29 cellular contexts compared by ENCODE assay signal in the genomic region with DNA sequence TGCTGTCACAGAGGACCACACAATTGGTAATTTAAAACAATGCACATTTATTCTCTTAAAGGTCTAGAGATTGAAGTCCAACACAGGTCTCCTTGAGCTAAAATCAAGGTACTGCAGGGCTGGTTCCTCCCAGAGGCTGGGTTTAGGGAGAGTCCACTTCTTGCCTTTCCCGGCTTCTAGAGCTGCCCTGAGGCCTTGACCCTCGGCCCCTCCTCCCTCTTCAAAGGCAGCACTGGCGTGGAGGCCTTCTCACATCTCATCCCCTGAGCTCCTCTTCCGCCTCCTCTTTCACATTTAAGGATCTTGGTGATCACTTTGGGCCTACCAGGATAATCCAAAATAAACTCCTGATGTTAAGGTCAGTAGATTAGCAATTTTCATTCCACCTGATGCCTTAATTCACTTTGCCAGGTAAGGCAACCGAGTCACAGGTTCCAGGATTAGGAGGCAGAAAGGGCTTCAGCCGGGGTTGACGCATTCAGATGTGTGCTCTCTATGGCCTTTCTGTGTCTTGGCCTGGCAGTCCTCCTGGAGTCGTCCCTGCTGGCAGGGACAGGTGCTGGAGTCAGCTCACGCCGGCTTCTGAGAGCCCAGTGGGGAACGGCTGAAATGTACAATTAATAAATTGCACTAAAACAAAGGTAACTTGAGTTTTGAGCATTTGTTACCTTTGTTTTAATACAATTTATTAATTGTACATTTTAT.
DNase-seq lines count a peak whose midpoint lies in the region; ATAC-seq, FAIRE-seq and TF ChIP-seq lines count a peak whose summit lies in the region.
"Had no signal": no experiment of that assay in that cellular context is flagged by ENCODE, and none has a peak within 500 bp of the region (broad histone marks: within the 10 kb centered on the region; RNA-seq: fewer than 3 reads in every experiment).

No MANE protein-coding gene starts in this region.

- no peak overlapping the region for H2BK15ac ChIP-seq in H1 (ENCODE audit: low read length)

- no peak for ATAC-seq in natural killer cell
- ATAC-seq in natural killer cell treated with Interleukin-12 subunit alpha and Interleukin-12 subunit beta and Interleukin-15 and Interleukin-18, amount 100 ng/mL, for 72 hours = no peak
- ATAC-seq in HG03097 (IDR thresholded peaks at IDR 0.05; ENCODE audit: low FRiP score, unreplicated experiment) = no peak
- ATAC-seq: PC-3; SK-N-SH treated with all-trans-retinoic acid at 6 μM for 48 hours; stimulated activated effector memory CD8-positive, alpha-beta T cell treated with anti-CD3 and anti-CD28 coated beads, Interleukin-12 subunit alpha, Interleukin-12 subunit beta, amount 100 ng/mL, for 72 hours had no signal

- no peaks in the 10 kb centered on the region for H3K27me3 ChIP-seq in H1 (replicated peaks in 1 of 4; ENCODE audit: control insufficient read depth in 3 of 4, extremely low read depth in 1 of 4, insufficient read depth in 3 of 4, low read length in 3 of 4)
- H3K27me3 ChIP-seq: MG63, right lobe of liver had no signal

- H3K4me3 Mint-ChIP-seq in natural killer cell = no peak overlapping the region
- no peak overlapping the region for H3K4me3 Mint-ChIP-seq in natural killer cell treated with Interleukin-12 subunit alpha and Interleukin-12 subunit beta and Interleukin-15 and Interleukin-18, amount 100 ng/mL, for 72 hours
- no peak overlapping the region for H3K4me3 Mint-ChIP-seq in osteocyte (ENCODE audit: unreplicated experiment)
- H3K4me3 Mint-ChIP-seq: activated naive CD4-positive, alpha-beta T cell treated with anti-CD3 and anti-CD28 coated beads for 36 hours; CD4-positive, alpha-beta T cell; stimulated activated effector memory CD8-positive, alpha-beta T cell treated with anti-CD3 and anti-CD28 coated beads, Interleukin-12 subunit alpha, Interleukin-12 subunit beta, amount 100 ng/mL, for 72 hours; T-helper 1 cell treated with Interleukin-12 subunit alpha and Interleukin-12 subunit beta and Interleukin-4 antibody, amounts not matched to agents 30 μg/mL and 1 μg/mL, for 36 hours had no signal

- 0 out of 2 replicates have a peak overlapping the region, but pooled peaks have one; percentile 53 for H2AK5ac ChIP-seq in H1 (ENCODE audit: low read depth, low read length)

- no peaks in the 10 kb centered on the region for H3K9me3 Mint-ChIP-seq in natural killer cell
- H3K9me3 Mint-ChIP-seq in natural killer cell treated with Interleukin-12 subunit alpha and Interleukin-12 subunit beta and Interleukin-15 and Interleukin-18, amount 100 ng/mL, for 72 hours = no peaks in the 10 kb centered on the region
- H3K9me3 Mint-ChIP-seq in osteocyte (ENCODE audit: unreplicated experiment) = no peaks in the 10 kb centered on the region
- H3K9me3 Mint-ChIP-seq: activated naive CD4-positive, alpha-beta T cell treated with anti-CD3 and anti-CD28 coated beads for 36 hours; CD4-positive, alpha-beta T cell; stimulated activated effector memory CD8-positive, alpha-beta T cell treated with anti-CD3 and anti-CD28 coated beads, Interleukin-12 subunit alpha, Interleukin-12 subunit beta, amount 100 ng/mL, for 72 hours; T-helper 1 cell treated with Interleukin-12 subunit alpha and Interleukin-12 subunit beta and Interleukin-4 antibody, amounts not matched to agents 30 μg/mL and 1 μg/mL, for 36 hours had no signal

- WGBS in H1 (ENCODE audit: extremely low coverage in 1 of 2, insufficient coverage in 1 of 2, insufficient read length in 1 of 2, insufficient replicate concordance in 2 of 2, low coverage in 1 of 2, low lambda C conversion rate in 2 of 2, missing lambda C conversion rate in 1 of 2), 2 experiments = 84% methylated on average over 11 of the region's 11 CpGs; no CpG with 5 or more reads in 1 of the 2 experiments

- no peak overlapping the region for H4K91ac ChIP-seq in H1 (replicated peaks; ENCODE audit: insufficient read length, low read length)

- H3K4ac ChIP-seq in H1 (replicated peaks; ENCODE audit: insufficient read length, low read depth, low read length) = no peak overlapping the region

- TF ChIP-seq CTCF in natural killer cell (IDR thresholded peaks at IDR 0.05) = no peak
- TF ChIP-seq CTCF in H1 (IDR thresholded peaks at IDR 0.05; ENCODE audit: control extremely low read depth in 1 of 3, insufficient read depth in 1 of 3, low read depth in 1 of 3, low read length in 3 of 3) = no peak
- TF ChIP-seq CTCF in osteocyte (IDR thresholded peaks at IDR 0.05) = no peak

- CTCF ChIA-PET in H1 (lab: Charles Lee; ENCODE audit: partially characterized antibody) = interaction anchor here (0.6 to 5.6 kb wide), 11 partner anchors 12 to 556 kb away, joined by 3 to 31 read pairs (median 3); no protein-coding TSS in a partner anchor

- no peaks in the 10 kb centered on the region for H3K79me2 ChIP-seq in H1 (ENCODE audit: control insufficient read depth in 1 of 2, insufficient read depth in 2 of 2, low read length in 2 of 2)

- no peak for TF ChIP-seq POLR2A in H1 (IDR thresholded peaks at IDR 0.05; ENCODE audit: control extremely low read depth in 1 of 2, low read depth in 2 of 2, low read length in 2 of 2)

- no peak for TF ChIP-seq EP300 in H1 (IDR thresholded peaks at IDR 0.05; ENCODE audit: borderline replicate concordance in 1 of 2, low read depth in 2 of 2, low read length in 2 of 2)

- no peak overlapping the region for H2BK5ac ChIP-seq in H1 (ENCODE audit: low read depth, low read length)

- no peaks in the 10 kb centered on the region for H4K20me1 ChIP-seq in H1 (replicated peaks in 1 of 2; ENCODE audit: control insufficient read depth in 1 of 2, insufficient read depth in 2 of 2, low read length in 2 of 2)

- H3K23me2 ChIP-seq in H1 (ENCODE audit: low read depth, low read length) = peaks cover 4% of the 10 kb centered on the region; the same call in 1 of the 2 replicates

- H3K36me3 ChIP-seq in H1 (ENCODE audit: control insufficient read depth in 2 of 4, insufficient read depth in 4 of 4, low read length in 3 of 4) = no peaks in the 10 kb centered on the region
- H3K36me3 ChIP-seq: esophagus muscularis mucosa, left ventricle myocardium inferior, MG63, prostate gland, right lobe of liver had no signal

- H3K18ac ChIP-seq in H1 (ENCODE audit: extremely low read depth, low read length) = no peak overlapping the region

- no peak overlapping the region for H3K14ac ChIP-seq in H1 (ENCODE audit: insufficient read length)

- peak; percentile 1 for DNase-seq in natural killer cell
- no peak for DNase-seq in natural killer cell treated with Interleukin-12 subunit alpha and Interleukin-12 subunit beta and Interleukin-15 and Interleukin-18, amount 100 ng/mL, for 72 hours (ENCODE audit: low spot score)
- no peak for DNase-seq in H1 (ENCODE audit: low read depth in 1 of 2, low spot score in 2 of 2)
- peak; percentile 54 for DNase-seq in osteocyte (ENCODE audit: extremely low spot score, unreplicated experiment)
- DNase-seq in stimulated activated CD4-positive, alpha-beta T cell treated with anti-CD3 and anti-CD28 coated beads, Interleukin-4, amount 100 ng/mL, for 4 hours = no peak
- no peak for DNase-seq in NCI-H1417 treated with DMSO at 0.1 percent for 48 hours (lab: John Stamatoyannopoulos, UW)
- no peak for DNase-seq in cerebellar nuclear complex (lab: John Stamatoyannopoulos, UW)
- DNase-seq: activated CD4-positive, alpha-beta T cell treated with anti-CD3 and anti-CD28 coated beads, Interleukin-2, amount 50 U/mL, for 48 hours; activated naive CD4-positive, alpha-beta T cell treated with anti-CD3 and anti-CD28 coated beads for 36 hours; amniotic stem cell; KBM-7; left ventricle myocardium inferior; mesenchymal stem cell; MG63; NCI-H187 treated with DMSO at 0.1 percent for 48 hours; NK-92 treated with Interleukin-12 subunit alpha and Interleukin-12 subunit beta, amount 100 ng/mL, for 24 hours; PC-3; stimulated activated CD4-positive, alpha-beta T cell treated with anti-CD3 and anti-CD28 coated beads, Interleukin-4, amount 100 ng/mL, for 24 hours had no signal

- no peak overlapping the region for H3K23ac ChIP-seq in H1 (ENCODE audit: insufficient read length)

- H3K4me1 ChIP-seq in H1 (replicated peaks in 1 of 4; ENCODE audit: control insufficient read depth in 3 of 4, insufficient read depth in 4 of 4, low read length in 3 of 4) = peaks cover 0 to 5% (median 2%) of the 10 kb centered on the region in 4 experiments; a peak in 5 of 7 replicates
- H3K4me1 ChIP-seq: left ventricle myocardium inferior, prostate gland, right lobe of liver had no signal

- intact Hi-C loops in natural killer cell (cut with micrococcal nuclease) = no loop called here

- peaks cover 34 to 61% of the 10 kb centered on the region in 2 donors for H3K4me1 Mint-ChIP-seq in natural killer cell
- H3K4me1 Mint-ChIP-seq in natural killer cell treated with Interleukin-12 subunit alpha and Interleukin-12 subunit beta and Interleukin-15 and Interleukin-18, amount 100 ng/mL, for 72 hours (ENCODE audit: low read depth in 2 of 2) = peaks cover 18 to 31% of the 10 kb centered on the region in 2 donors
- H3K4me1 Mint-ChIP-seq in osteocyte (ENCODE audit: unreplicated experiment) = peaks cover 8% of the 10 kb centered on the region

- TF ChIP-seq RAD21 in H1 (IDR thresholded peaks at IDR 0.05 in 1 of 2, conservative IDR thresholded peaks at IDR 0.05 in 1 of 2; ENCODE audit: low read depth in 2 of 2, low read length in 2 of 2) = no peak

- no peak overlapping the region for H2BK20ac ChIP-seq in H1 (ENCODE audit: low read length)

- no peaks in the 10 kb centered on the region for H3K79me1 ChIP-seq in H1 (ENCODE audit: low read depth, low read length)

- H3K56ac ChIP-seq in H1 (replicated peaks; ENCODE audit: insufficient read length, low read depth, low read length) = no peak overlapping the region

- H4K5ac ChIP-seq in H1 (ENCODE audit: insufficient read length, low read depth, low read length) = no peak overlapping the region

- POLR2A ChIA-PET in H1 (lab: Charles Lee; ENCODE audit: partially characterized antibody) = interaction anchor here (1.9 kb wide), 1 partner anchor 14 kb away, joined by 4 read pairs; no protein-coding TSS in a partner anchor

- H3K36me3 Mint-ChIP-seq in natural killer cell (no peaks in the 10 kb centered on the region), osteocyte (ENCODE audit: unreplicated experiment) (no peaks in the 10 kb centered on the region)
- no peaks in the 10 kb centered on the region for H3K36me3 Mint-ChIP-seq in natural killer cell treated with Interleukin-12 subunit alpha and Interleukin-12 subunit beta and Interleukin-15 and Interleukin-18, amount 100 ng/mL, for 72 hours
- H3K36me3 Mint-ChIP-seq: stimulated activated effector memory CD8-positive, alpha-beta T cell treated with anti-CD3 and anti-CD28 coated beads, Interleukin-12 subunit alpha, Interleukin-12 subunit beta, amount 100 ng/mL, for 72 hours had no signal

- no peak overlapping the region for H3K27ac Mint-ChIP-seq in natural killer cell
- H3K27ac Mint-ChIP-seq in natural killer cell treated with Interleukin-12 subunit alpha and Interleukin-12 subunit beta and Interleukin-15 and Interleukin-18, amount 100 ng/mL, for 72 hours = no peak overlapping the region
- H3K27ac Mint-ChIP-seq in osteocyte (ENCODE audit: unreplicated experiment) = no peak overlapping the region
- H3K27ac Mint-ChIP-seq: activated naive CD4-positive, alpha-beta T cell treated with anti-CD3 and anti-CD28 coated beads for 36 hours; CD4-positive, alpha-beta T cell; stimulated activated effector memory CD8-positive, alpha-beta T cell treated with anti-CD3 and anti-CD28 coated beads, Interleukin-12 subunit alpha, Interleukin-12 subunit beta, amount 100 ng/mL, for 72 hours; T-helper 1 cell treated with Interleukin-12 subunit alpha and Interleukin-12 subunit beta and Interleukin-4 antibody, amounts not matched to agents 30 μg/mL and 1 μg/mL, for 36 hours had no signal

- no peak overlapping the region for H2AFZ ChIP-seq in H1 (ENCODE audit: low read length)

- H2BK120ac ChIP-seq in H1 (replicated peaks; ENCODE audit: low read depth, low read length) = no peak overlapping the region

- H3K27me3 Mint-ChIP-seq in natural killer cell (ENCODE audit: low read depth in 2 of 2) (peaks cover 9 to 12% of the 10 kb centered on the region in 2 donors), osteocyte (ENCODE audit: unreplicated experiment) (peaks cover 32% of the 10 kb centered on the region)
- H3K27me3 Mint-ChIP-seq in natural killer cell treated with Interleukin-12 subunit alpha and Interleukin-12 subunit beta and Interleukin-15 and Interleukin-18, amount 100 ng/mL, for 72 hours = peaks cover 8 to 23% of the 10 kb centered on the region in 2 donors
- H3K27me3 Mint-ChIP-seq: CD4-positive, alpha-beta T cell had no signal

- H4K8ac ChIP-seq in H1 (ENCODE audit: extremely low read depth, insufficient read depth, low read length) = no peak overlapping the region

- no peak for FAIRE-seq in H1 (lab: Jason Lieb, UNC)
- FAIRE-seq: GM19239, islet of Langerhans had no signal

- no peak overlapping the region for H3K9ac ChIP-seq in H1 (replicated peaks in 1 of 4; ENCODE audit: extremely low read depth in 1 of 4, low read depth in 3 of 4, low read length in 3 of 4)

- H3K4me2 ChIP-seq in H1 (ENCODE audit: insufficient read depth in 1 of 2, low read depth in 2 of 2, low read length in 2 of 2) = no peak overlapping the region

- no peak overlapping the region for H3K27ac ChIP-seq in H1 (ENCODE audit: low read depth, low read length)
- H3K27ac ChIP-seq: coronary artery, esophagus muscularis mucosa, left ventricle myocardium inferior, prostate gland, right lobe of liver had no signal

- no peak overlapping the region for H2BK12ac ChIP-seq in H1 (ENCODE audit: low read depth, low read length)

- H3K9me3 ChIP-seq in H1 (ENCODE audit: insufficient read depth in 2 of 2, low read depth in 1 of 2, low read length in 1 of 2) = no peaks in the 10 kb centered on the region
- H3K9me3 ChIP-seq: esophagus muscularis mucosa, left ventricle myocardium inferior, MG63, prostate gland, right lobe of liver had no signal

- no peak overlapping the region for H3K4me3 ChIP-seq in H1 (ENCODE audit: extremely low read depth in 1 of 4, insufficient read depth in 2 of 4, low read depth in 3 of 4, low read length in 4 of 4)
- H3K4me3 ChIP-seq: coronary artery, esophagus muscularis mucosa, left ventricle myocardium inferior, MG63, prostate gland, right lobe of liver had no signal

Comparison
In these comparisons a context has a peak if more than half of its experiments do, and no peak if none do; other contexts are left out.
1. DNase-seq: peak in natural killer cell (single experiment) and osteocyte (single experiment); none in natural killer cell treated with Interleukin-12 subunit alpha and Interleukin-12 subunit beta and Interleukin-15 and Interleukin-18, amount 100 ng/mL, for 72 hours (single experiment), H1 (0 of 2), stimulated activated CD4-positive, alpha-beta T cell treated with anti-CD3 and anti-CD28 coated beads, Interleukin-4, amount 100 ng/mL, for 4 hours (0 of 2), NCI-H1417 treated with DMSO at 0.1 percent for 48 hours (single experiment) and cerebellar nuclear complex (0 of 2).